9 cellular contexts compared by ENCODE assay signal in genomic region chr2:238644095-238645081, GRCh38.
DNase-seq lines count a peak whose midpoint lies in the region; ATAC-seq and TF ChIP-seq lines count a peak whose summit lies in the region.
"Had no signal": no experiment of that assay in that cellular context is flagged by ENCODE, and none has a peak within 500 bp of the region (broad histone marks: within the 10 kb centered on the region; RNA-seq: fewer than 3 reads in every experiment).

No MANE protein-coding gene starts in this region.

- H3K36me3 Mint-ChIP-seq in activated T-cell treated with anti-CD3 and anti-CD28 coated beads, Interleukin-2, amount 50 U/mL, for 4 hours (ENCODE audit: insufficient read depth), result no peaks in the 10 kb centered on the region
- H3K36me3 Mint-ChIP-seq in type B pancreatic cell, result no peaks in the 10 kb centered on the region

- peak; percentile 61 to 73 for ATAC-seq in activated T-cell treated with anti-CD3 and anti-CD28 coated beads, Interleukin-2, amount 50 U/mL, for 4 hours
- peak; percentile 46 for ATAC-seq in left lung
- no peak for ATAC-seq in HG02870 (IDR thresholded peaks at IDR 0.05; ENCODE audit: unreplicated experiment)

- H3K27me3 ChIP-seq in left lung, result no peaks in the 10 kb centered on the region
- peaks cover 93% of the 10 kb centered on the region for H3K27me3 ChIP-seq in WERI-Rb-1 (ENCODE audit: insufficient read depth, low read depth, severe bottlenecking)

- no peaks in the 10 kb centered on the region for H3K4me1 ChIP-seq in left lung

- no peaks in the 10 kb centered on the region for H3K4me1 Mint-ChIP-seq in activated T-cell treated with anti-CD3 and anti-CD28 coated beads, Interleukin-2, amount 50 U/mL, for 4 hours (ENCODE audit: low read depth)
- peaks cover 5% of the 10 kb centered on the region for H3K4me1 Mint-ChIP-seq in type B pancreatic cell (ENCODE audit: unreplicated experiment)

- H3K36me3 ChIP-seq in left lung (no peaks in the 10 kb centered on the region), WERI-Rb-1 (no peaks in the 10 kb centered on the region)

- H3K27ac ChIP-seq in left lung (peak overlapping the region in 1 of 2 donors; percentile 13), WERI-Rb-1 (no peak overlapping the region)

- TF ChIP-seq CTCF in left lung (IDR thresholded peaks at IDR 0.05), result no peak
- TF ChIP-seq CTCF in type B pancreatic cell (conservative IDR thresholded peaks at IDR 0.05), result no peak
- TF ChIP-seq CTCF in WERI-Rb-1 (IDR thresholded peaks at IDR 0.05; ENCODE audit: low read depth, low read length), result no peak

- H3K4me3 Mint-ChIP-seq in activated T-cell treated with anti-CD3 and anti-CD28 coated beads, Interleukin-2, amount 50 U/mL, for 4 hours, result no peak overlapping the region
- H3K4me3 Mint-ChIP-seq in type B pancreatic cell, result no peak overlapping the region

- no peaks in the 10 kb centered on the region for H3K9me3 Mint-ChIP-seq in activated T-cell treated with anti-CD3 and anti-CD28 coated beads, Interleukin-2, amount 50 U/mL, for 4 hours
- no peaks in the 10 kb centered on the region for H3K9me3 Mint-ChIP-seq in type B pancreatic cell

- no peak overlapping the region for H3K27ac Mint-ChIP-seq in type B pancreatic cell

- DNase-seq in activated T-cell treated with anti-CD3 and anti-CD28 coated beads, Interleukin-2, amount 50 U/mL, for 4 hours, result no peak
- DNase-seq in activated T-cell treated with anti-CD3 and anti-CD28 coated beads for 4 hours (no peak), amniotic stem cell (lab: John Stamatoyannopoulos, UW) (peak; percentile 50), left lung (no peak), type B pancreatic cell (ENCODE audit: extremely low spot score, unreplicated experiment) (peak; percentile 22), WERI-Rb-1 (no peak), occipital lobe (lab: John Stamatoyannopoulos, UW) (no peak)
- DNase-seq: effector memory CD4-positive, alpha-beta T cell had no signal

- H3K9me3 ChIP-seq in left lung (no peaks in the 10 kb centered on the region), WERI-Rb-1 (ENCODE audit: severe bottlenecking) (no peaks in the 10 kb centered on the region)

- H3K4me3 ChIP-seq in left lung (no peak overlapping the region), WERI-Rb-1 (ENCODE audit: low read depth, low read length) (no peak overlapping the region)

- intact Hi-C loops in left lung (cut with DNase I), result no loop called here

- H3K27me3 Mint-ChIP-seq in activated T-cell treated with anti-CD3 and anti-CD28 coated beads, Interleukin-2, amount 50 U/mL, for 4 hours (ENCODE audit: low read depth), result peaks cover 9% of the 10 kb centered on the region
- H3K27me3 Mint-ChIP-seq in type B pancreatic cell, result no peaks in the 10 kb centered on the region

Comparison
In these comparisons a context has a peak if more than half of its experiments do, and no peak if none do; other contexts are left out.
1. DNase-seq: peak in amniotic stem cell (single experiment) and type B pancreatic cell (single experiment); none in activated T-cell treated with anti-CD3 and anti-CD28 coated beads, Interleukin-2, amount 50 U/mL, for 4 hours (single experiment), activated T-cell treated with anti-CD3 and anti-CD28 coated beads for 4 hours (single experiment), left lung (0 of 2), WERI-Rb-1 (single experiment) and occipital lobe (single experiment).